ENCODE assay signal across 25 cellular contexts in genomic region chr3:53217175-53217574, GRCh38.
"Had no signal": no experiment of that assay in that cellular context is flagged by ENCODE, and none has a peak within 500 bp of the region (broad histone marks: within the 10 kb centered on the region; RNA-seq: fewer than 3 reads in every experiment).

No MANE protein-coding gene starts in this region.

- H3K9me3 ChIP-seq: gastroesophageal sphincter, lower lobe of right lung, mucosa of descending colon, psoas muscle, sigmoid colon, stomach, thyroid gland, vagina had no signal

- H3K36me3 Mint-ChIP-seq: naive B cell; natural killer cell treated with Interleukin-12 subunit alpha and Interleukin-12 subunit beta and Interleukin-15 and Interleukin-18, amount 100 ng/mL, for 72 hours; stimulated activated effector memory CD8-positive, alpha-beta T cell treated with anti-CD3 and anti-CD28 coated beads, Interleukin-12 subunit alpha, Interleukin-12 subunit beta, amount 100 ng/mL, for 72 hours had no signal

- H3K9me3 Mint-ChIP-seq: natural killer cell treated with Interleukin-12 subunit alpha and Interleukin-12 subunit beta and Interleukin-15 and Interleukin-18, amount 100 ng/mL, for 72 hours; neural crest cell; stimulated activated effector memory CD8-positive, alpha-beta T cell treated with anti-CD3 and anti-CD28 coated beads, Interleukin-12 subunit alpha, Interleukin-12 subunit beta, amount 100 ng/mL, for 72 hours had no signal

- H3K4me1 ChIP-seq: foreskin keratinocyte, gastroesophageal sphincter, lower lobe of right lung, psoas muscle, thyroid gland, vagina had no signal

- H3K4me3 Mint-ChIP-seq: natural killer cell treated with Interleukin-12 subunit alpha and Interleukin-12 subunit beta and Interleukin-15 and Interleukin-18, amount 100 ng/mL, for 72 hours; neural crest cell; stimulated activated effector memory CD8-positive, alpha-beta T cell treated with anti-CD3 and anti-CD28 coated beads, Interleukin-12 subunit alpha, Interleukin-12 subunit beta, amount 100 ng/mL, for 72 hours had no signal

- H3K4me3 ChIP-seq: dorsolateral prefrontal cortex, gastroesophageal sphincter, heart right ventricle, lower lobe of right lung, mucosa of descending colon, psoas muscle, sigmoid colon, stomach, thyroid gland, vagina had no signal

- H3K36me3 ChIP-seq: gastroesophageal sphincter, lower lobe of right lung, sigmoid colon, thyroid gland, vagina had no signal

- H3K27me3 ChIP-seq: dorsolateral prefrontal cortex, foreskin keratinocyte, gastroesophageal sphincter, sigmoid colon, stomach, thyroid gland, vagina had no signal

- H3K27ac Mint-ChIP-seq: naive B cell; natural killer cell treated with Interleukin-12 subunit alpha and Interleukin-12 subunit beta and Interleukin-15 and Interleukin-18, amount 100 ng/mL, for 72 hours; stimulated activated effector memory CD8-positive, alpha-beta T cell treated with anti-CD3 and anti-CD28 coated beads, Interleukin-12 subunit alpha, Interleukin-12 subunit beta, amount 100 ng/mL, for 72 hours had no signal

- H3K27ac ChIP-seq: dorsolateral prefrontal cortex, epithelial cell of prostate, foreskin keratinocyte, gastroesophageal sphincter, heart right ventricle, lower lobe of right lung, psoas muscle, sigmoid colon, stomach, thyroid gland, vagina had no signal

- H3K27me3 Mint-ChIP-seq: naive B cell had no signal

- DNase-seq: cortex of kidney; dorsolateral prefrontal cortex; effector CD4-positive, alpha-beta T cell; foreskin keratinocyte; heart right ventricle; hippocampal formation; left ventricle myocardium superior; mucosa of descending colon; naive B cell; nucleus accumbens; psoas muscle; sigmoid colon; stimulated activated CD4-positive, alpha-beta T cell treated with anti-CD3 and anti-CD28 coated beads, Interleukin-2, amount 100 ng/mL, for 24 hours; stimulated activated CD4-positive, alpha-beta T cell treated with anti-CD3 and anti-CD28 coated beads, Interleukin-4, amount 100 ng/mL, for 24 hours; stimulated activated naive CD4-positive, alpha-beta T cell treated with Interleukin-2 at 50 U/mL for 16 hours; stomach; thyroid gland; trophoblast cell had no signal
